In the genomic region with DNA sequence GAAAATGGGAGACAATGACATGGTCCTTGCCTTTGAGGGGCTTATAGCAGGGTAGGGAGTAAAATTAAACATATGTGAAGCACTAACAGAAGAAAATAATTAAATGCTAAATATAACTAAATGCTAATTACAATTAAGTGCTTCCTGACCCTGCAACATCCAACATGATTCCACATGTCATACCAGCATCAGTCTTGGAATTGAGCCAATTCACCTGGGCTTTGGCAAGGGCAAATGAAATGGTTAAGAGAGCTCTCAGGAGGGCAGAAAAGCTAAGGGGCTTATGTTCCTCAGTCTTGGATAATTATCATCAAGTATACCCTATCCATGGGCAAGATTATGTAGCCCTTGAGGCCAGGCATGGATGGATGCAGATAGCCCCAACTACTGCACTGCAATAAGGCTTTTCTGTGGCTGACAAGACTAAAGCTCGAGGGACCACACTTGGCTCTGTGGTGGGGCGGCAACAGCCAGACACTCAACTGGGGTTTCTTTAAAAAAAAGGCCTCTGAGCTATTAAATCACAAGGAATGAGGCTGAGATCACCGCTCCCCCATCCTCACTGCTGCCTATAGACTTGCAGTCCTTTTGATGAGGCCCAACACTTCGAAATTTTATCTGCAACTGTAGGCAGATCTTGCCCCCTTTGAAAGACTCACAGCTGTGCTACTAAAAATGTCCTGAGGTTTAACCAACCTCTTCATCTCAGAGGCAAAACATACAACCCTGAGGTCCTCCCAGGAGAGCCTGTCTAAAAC, we compare ENCODE assay signal across 10 cellular contexts. TPM values are rescaled to one million over a fixed set of nuclear protein-coding genes. Genes with fewer than 3 reads are reported as not detected.
DNase-seq lines count a peak whose midpoint lies in the region; TF ChIP-seq lines count a peak whose summit lies in the region.
"Had no signal": no experiment of that assay in that cellular context is flagged by ENCODE, and none has a peak within 500 bp of the region (broad histone marks: within the 10 kb centered on the region; RNA-seq: fewer than 3 reads in every experiment).

No MANE protein-coding gene starts in this region.

- H3K36me3 ChIP-seq in transverse colon: peaks cover 0 to 24% (median 12%) of the 10 kb centered on the region in 4 donors

- intact Hi-C loops in activated CD4-positive, alpha-beta memory T cell treated with anti-CD3 and anti-CD28 coated beads for 36 hours (cut with micrococcal nuclease): no loop called here
- intact Hi-C loops in transverse colon (cut with DNase I; ENCODE audit: low total_unique reads): no loop called here

- peaks cover 9% of the 10 kb centered on the region for H3K4me1 Mint-ChIP-seq in activated CD4-positive, alpha-beta memory T cell treated with anti-CD3 and anti-CD28 coated beads, Interleukin-2, amount 10 ng/mL, durations not matched to agents 7 days and 5 days
- H3K4me1 Mint-ChIP-seq in activated CD4-positive, alpha-beta memory T cell treated with anti-CD3 and anti-CD28 coated beads for 36 hours (ENCODE audit: low read depth): peaks cover 26% of the 10 kb centered on the region
- H3K4me1 Mint-ChIP-seq in immature natural killer cell: peaks cover 7 to 18% of the 10 kb centered on the region in 2 donors

- no peak for TF ChIP-seq EP300 in transverse colon (IDR thresholded peaks at IDR 0.05; ENCODE audit: low read depth)

- peaks cover 34% of the 10 kb centered on the region for H3K36me3 Mint-ChIP-seq in activated CD4-positive, alpha-beta memory T cell treated with anti-CD3 and anti-CD28 coated beads, Interleukin-2, amount 10 ng/mL, durations not matched to agents 7 days and 5 days (ENCODE audit: low read depth)
- peaks cover 17% of the 10 kb centered on the region for H3K36me3 Mint-ChIP-seq in activated CD4-positive, alpha-beta memory T cell treated with anti-CD3 and anti-CD28 coated beads for 36 hours
- peaks cover 0 to 8% (median 7%) of the 10 kb centered on the region in 3 donors for H3K36me3 Mint-ChIP-seq in immature natural killer cell

- DNase-seq in activated CD4-positive, alpha-beta memory T cell treated with anti-CD3 and anti-CD28 coated beads, Interleukin-2, amount 10 ng/mL, durations not matched to agents 7 days and 5 days: no peak
- no peak for DNase-seq in activated CD4-positive, alpha-beta memory T cell treated with anti-CD3 and anti-CD28 coated beads for 36 hours
- DNase-seq in immature natural killer cell (peak; percentile 14 to 27 (median 15)), transverse colon (no peak), pons (ENCODE audit: low spot score) (no peak), DMS114 treated with DMSO at 0.1 percent for 48 hours (lab: John Stamatoyannopoulos, UW; ENCODE audit: unreplicated experiment) (no peak), T1000 (lab: John Stamatoyannopoulos, UW) (no peak)
- DNase-seq: Caco-2 had no signal

- CTCF ChIA-PET in activated CD4-positive, alpha-beta memory T cell treated with anti-CD3 and anti-CD28 coated beads, Interleukin-2, amount 10 ng/mL, durations not matched to agents 7 days and 5 days (lab: Charles Lee): interaction anchor here (1.1 to 4.2 kb wide), 4 partner anchors 12 to 393 kb away, joined by 3 to 38 read pairs (median 7); no protein-coding TSS in a partner anchor
- CTCF ChIA-PET in activated CD4-positive, alpha-beta memory T cell treated with anti-CD3 and anti-CD28 coated beads for 36 hours (lab: Charles Lee): interaction anchor here (1.3 to 4.0 kb wide), 6 partner anchors 9 to 397 kb away, joined by 3 to 57 read pairs (median 14); a partner anchor contains a TSS

- no peak for TF ChIP-seq POLR2A in transverse colon (IDR thresholded peaks at IDR 0.05)

- peak overlapping the region in 3 of 4 donors; percentile 40 to 61 (median 44) for H3K4me3 ChIP-seq in transverse colon

- H3K27me3 ChIP-seq in transverse colon: no peaks in the 10 kb centered on the region

- no peaks in the 10 kb centered on the region for H3K9me3 ChIP-seq in transverse colon
- H3K9me3 ChIP-seq: Caco-2 had no signal

- no peak overlapping the region for H3K4me3 Mint-ChIP-seq in activated CD4-positive, alpha-beta memory T cell treated with anti-CD3 and anti-CD28 coated beads, Interleukin-2, amount 10 ng/mL, durations not matched to agents 7 days and 5 days
- no peak overlapping the region for H3K4me3 Mint-ChIP-seq in activated CD4-positive, alpha-beta memory T cell treated with anti-CD3 and anti-CD28 coated beads for 36 hours
- no peak overlapping the region for H3K4me3 Mint-ChIP-seq in immature natural killer cell

- H3K27ac ChIP-seq in angular gyrus (ENCODE audit: low read depth, low read length) (peak overlapping the region; percentile 98), transverse colon (peak overlapping the region; percentile 90 to 97 (median 94))

- peak overlapping the region; percentile 8 for H3K27ac Mint-ChIP-seq in activated CD4-positive, alpha-beta memory T cell treated with anti-CD3 and anti-CD28 coated beads, Interleukin-2, amount 10 ng/mL, durations not matched to agents 7 days and 5 days
- H3K27ac Mint-ChIP-seq in activated CD4-positive, alpha-beta memory T cell treated with anti-CD3 and anti-CD28 coated beads for 36 hours: no peak overlapping the region
- no peak overlapping the region for H3K27ac Mint-ChIP-seq in immature natural killer cell

- no peak for TF ChIP-seq CTCF in transverse colon (IDR thresholded peaks at IDR 0.05)

- WGBS in transverse colon (ENCODE audit: low coverage in 1 of 2), 2 donors: 20 to 55% methylated on average over 1 to 4 of the region's 4 CpGs

- in situ Hi-C loops in transverse colon (cut with MboI; ENCODE audit: low pct_ligation_motif_present in 1 of 4, low pct_unique_long_range_greater_than_20kb in 1 of 4, low sequenced_read_pairs in 3 of 4): loop anchor here in 1 of 4 donors (5.0 kb wide), 1 partner anchor 40 kb away; no protein-coding TSS in a partner anchor

- no peaks in the 10 kb centered on the region for H3K9me3 Mint-ChIP-seq in activated CD4-positive, alpha-beta memory T cell treated with anti-CD3 and anti-CD28 coated beads, Interleukin-2, amount 10 ng/mL, durations not matched to agents 7 days and 5 days
- H3K9me3 Mint-ChIP-seq in activated CD4-positive, alpha-beta memory T cell treated with anti-CD3 and anti-CD28 coated beads for 36 hours: no peaks in the 10 kb centered on the region
- no peaks in the 10 kb centered on the region for H3K9me3 Mint-ChIP-seq in immature natural killer cell
- H3K9me3 Mint-ChIP-seq: brain had no signal

- POLR2A ChIA-PET in activated CD4-positive, alpha-beta memory T cell treated with anti-CD3 and anti-CD28 coated beads, Interleukin-2, amount 10 ng/mL, durations not matched to agents 7 days and 5 days (lab: Charles Lee): interaction anchor here (3.8 to 4.2 kb wide), 2 partner anchors 41 to 74 kb away, joined by 32 to 33 read pairs; a partner anchor contains a TSS
- POLR2A ChIA-PET in activated CD4-positive, alpha-beta memory T cell treated with anti-CD3 and anti-CD28 coated beads for 36 hours (lab: Charles Lee): no interaction called here

- H3K4me1 ChIP-seq in transverse colon: peaks cover 25 to 68% (median 58%) of the 10 kb centered on the region in 4 donors

- no peaks in the 10 kb centered on the region for H3K27me3 Mint-ChIP-seq in activated CD4-positive, alpha-beta memory T cell treated with anti-CD3 and anti-CD28 coated beads, Interleukin-2, amount 10 ng/mL, durations not matched to agents 7 days and 5 days
- H3K27me3 Mint-ChIP-seq in activated CD4-positive, alpha-beta memory T cell treated with anti-CD3 and anti-CD28 coated beads for 36 hours: no peaks in the 10 kb centered on the region
- H3K27me3 Mint-ChIP-seq in immature natural killer cell (ENCODE audit: low read depth in 3 of 3): peaks cover 0 to 2% (median 0%) of the 10 kb centered on the region in 3 donors

RNA-seq across cellular contexts. Expression of a gene that starts 39.0 kb away (rescaled TPM):
- total RNA-seq in activated CD4-positive, alpha-beta memory T cell treated with anti-CD3 and anti-CD28 coated beads, Interleukin-2, amount 10 ng/mL, durations not matched to agents 7 days and 5 days: 10 to 100 TPM; 12.4 to 14.0 TPM
- 1 to 10 TPM; 6.6 to 9.3 TPM for total RNA-seq in activated CD4-positive, alpha-beta memory T cell treated with anti-CD3 and anti-CD28 coated beads for 36 hours
- 10 to 100 TPM in 1 of 3 donors, 1 to 10 TPM in 2; 6.0 to 22.6 (median 8.6) TPM for polyA plus RNA-seq in immature natural killer cell
- total RNA-seq in transverse colon: 10 to 100 TPM in 3 of 4 donors, 1 to 10 TPM in 1; 7.4 to 29.9 (median 14.5) TPM

RNA-seq across cellular contexts. Expression of a gene that starts 42.6 kb away (rescaled TPM):
- total RNA-seq in activated CD4-positive, alpha-beta memory T cell treated with anti-CD3 and anti-CD28 coated beads, Interleukin-2, amount 10 ng/mL, durations not matched to agents 7 days and 5 days: 100 to 1,000 TPM; 200 to 201 TPM
- 100 to 1,000 TPM; 149 to 158 TPM for total RNA-seq in activated CD4-positive, alpha-beta memory T cell treated with anti-CD3 and anti-CD28 coated beads for 36 hours
- polyA plus RNA-seq in immature natural killer cell: 10 to 100 TPM in 2 of 3 donors, 1 to 10 TPM in 1; 2.7 to 92.5 (median 10.5) TPM
- 100 to 1,000 TPM; 323 to 520 (median 419) TPM for total RNA-seq in transverse colon

RNA-seq across cellular contexts. Expression of a gene that starts 42.9 kb away (rescaled TPM):
- 1 to 10 TPM; 5.9 to 7.1 TPM for total RNA-seq in activated CD4-positive, alpha-beta memory T cell treated with anti-CD3 and anti-CD28 coated beads, Interleukin-2, amount 10 ng/mL, durations not matched to agents 7 days and 5 days
- total RNA-seq in activated CD4-positive, alpha-beta memory T cell treated with anti-CD3 and anti-CD28 coated beads for 36 hours: 1 to 10 TPM; 8.3 to 8.5 TPM
- polyA plus RNA-seq in immature natural killer cell: 1 to 10 TPM in 2 of 3 donors, not detected in 1; 3.4 to 4.7 TPM
- 10 to 100 TPM in 1 of 4 donors, 1 to 10 TPM in 3; 5.1 to 77.4 (median 6.7) TPM for total RNA-seq in transverse colon

Comparison
In these comparisons a context has a peak if more than half of its experiments do, and no peak if none do; other contexts are left out.
1. DNase-seq: peak in immature natural killer cell (3 of 3); none in activated CD4-positive, alpha-beta memory T cell treated with anti-CD3 and anti-CD28 coated beads, Interleukin-2, amount 10 ng/mL, durations not matched to agents 7 days and 5 days (single experiment), activated CD4-positive, alpha-beta memory T cell treated with anti-CD3 and anti-CD28 coated beads for 36 hours (single experiment), transverse colon (single experiment), pons (single experiment), DMS114 treated with DMSO at 0.1 percent for 48 hours (single experiment) and T1000 (single experiment).